13 cellular contexts compared by ENCODE assay signal in genomic region chr3:107969994-107970896, GRCh38.
A peak's percentile ranks its signal among the peaks of the same experiment; 100 is the strongest.
DNase-seq lines count a peak whose midpoint lies in the region; ATAC-seq, FAIRE-seq and TF ChIP-seq lines count a peak whose summit lies in the region.
"Had no signal": no experiment of that assay in that cellular context is flagged by ENCODE, and none has a peak within 500 bp of the region (broad histone marks: within the 10 kb centered on the region; RNA-seq: fewer than 3 reads in every experiment).

No MANE protein-coding gene starts in this region.

- no peak overlapping the region for H3K4me2 ChIP-seq in K562 (ENCODE audit: insufficient read depth, low read length)
- no peak overlapping the region for H3K4me2 ChIP-seq in mesendoderm (ENCODE audit: low read length)

- POLR2A ChIA-PET in K562 (lab: Yijun Ruan, JAX), result no interaction called here
- POLR2A ChIA-PET in CD8-positive, alpha-beta memory T cell (lab: Charles Lee), result no interaction called here

- H3K36me3 Mint-ChIP-seq in activated naive CD4-positive, alpha-beta T cell treated with anti-CD3 and anti-CD28 coated beads, Interleukin-2, amount 50 U/mL, for 24 hours, result no peaks in the 10 kb centered on the region
- peaks cover 0 to 3% (median 0%) of the 10 kb centered on the region in 3 donors for H3K36me3 Mint-ChIP-seq in CD8-positive, alpha-beta memory T cell
- H3K36me3 Mint-ChIP-seq: natural killer cell; stimulated activated memory B cell treated with anti-CD40 and anti-IgM and Interleukin-4, amounts not matched to agents 10 μg/mL and 1 μg/mL and 100 μg/mL, for 72 hours had no signal

- no peaks in the 10 kb centered on the region for H3K27me3 Mint-ChIP-seq in activated naive CD4-positive, alpha-beta T cell treated with anti-CD3 and anti-CD28 coated beads, Interleukin-2, amount 50 U/mL, for 24 hours
- H3K27me3 Mint-ChIP-seq in CD8-positive, alpha-beta memory T cell, result no peaks in the 10 kb centered on the region
- H3K27me3 Mint-ChIP-seq: stimulated activated memory B cell treated with anti-CD40 and anti-IgM and Interleukin-4, amounts not matched to agents 10 μg/mL and 1 μg/mL and 100 μg/mL, for 72 hours had no signal

- CTCF ChIA-PET in K562 (lab: Yijun Ruan, JAX; ENCODE audit: low intra/inter-chr PET ratio), result interaction anchor here (0.6 kb wide), 1 partner anchor 945 kb away, joined by 3 read pairs; no protein-coding TSS in a partner anchor
- CTCF ChIA-PET in CD8-positive, alpha-beta memory T cell (lab: Charles Lee), result interaction anchor here (0.9 to 1.9 kb wide), 3 partner anchors 9 to 43 kb away, joined by 3 to 5 read pairs (median 4); no protein-coding TSS in a partner anchor

- H3K27ac Mint-ChIP-seq in activated naive CD4-positive, alpha-beta T cell treated with anti-CD3 and anti-CD28 coated beads, Interleukin-2, amount 50 U/mL, for 24 hours, result peak overlapping the region; percentile 71
- peak overlapping the region in 2 of 8 donors; percentile 27 to 29 for H3K27ac Mint-ChIP-seq in CD8-positive, alpha-beta memory T cell
- H3K27ac Mint-ChIP-seq: natural killer cell; stimulated activated memory B cell treated with anti-CD40 and anti-IgM and Interleukin-4, amounts not matched to agents 10 μg/mL and 1 μg/mL and 100 μg/mL, for 72 hours; T-helper 1 cell treated with Interleukin-12 subunit alpha and Interleukin-12 subunit beta and Interleukin-4 antibody, amounts not matched to agents 30 μg/mL and 1 μg/mL, for 36 hours had no signal

- BruUV-seq in K562 (replicated peaks; lab: Mats Ljungman, UMichigan), result no TSS peak

- H3K9me3 Mint-ChIP-seq in activated naive CD4-positive, alpha-beta T cell treated with anti-CD3 and anti-CD28 coated beads, Interleukin-2, amount 50 U/mL, for 24 hours, result no peaks in the 10 kb centered on the region
- no peaks in the 10 kb centered on the region for H3K9me3 Mint-ChIP-seq in CD8-positive, alpha-beta memory T cell
- H3K9me3 Mint-ChIP-seq: natural killer cell; stimulated activated memory B cell treated with anti-CD40 and anti-IgM and Interleukin-4, amounts not matched to agents 10 μg/mL and 1 μg/mL and 100 μg/mL, for 72 hours; T-helper 1 cell treated with Interleukin-12 subunit alpha and Interleukin-12 subunit beta and Interleukin-4 antibody, amounts not matched to agents 30 μg/mL and 1 μg/mL, for 36 hours had no signal

- H2BK15ac ChIP-seq in mesendoderm (replicated peaks; ENCODE audit: low read depth), result no peak overlapping the region

- H3K9me1 ChIP-seq in K562 (ENCODE audit: control insufficient read depth, insufficient read depth, low read length), result no peaks in the 10 kb centered on the region

- TF ChIP-seq POLR2A in K562 (conservative IDR thresholded peaks at IDR 0.05), result no peak

- H3K4ac ChIP-seq in mesendoderm (ENCODE audit: low read depth, low read length), result no peak overlapping the region

- in situ Hi-C loops in K562 (cut with MboI), result no loop called here

- peaks cover 22% of the 10 kb centered on the region for H3K4me1 Mint-ChIP-seq in activated naive CD4-positive, alpha-beta T cell treated with anti-CD3 and anti-CD28 coated beads, Interleukin-2, amount 50 U/mL, for 24 hours
- peaks cover 8 to 17% (median 16%) of the 10 kb centered on the region in 3 donors for H3K4me1 Mint-ChIP-seq in CD8-positive, alpha-beta memory T cell
- H3K4me1 Mint-ChIP-seq: stimulated activated memory B cell treated with anti-CD40 and anti-IgM and Interleukin-4, amounts not matched to agents 10 μg/mL and 1 μg/mL and 100 μg/mL, for 72 hours had no signal

- 4% methylated on average over 8 of the region's 9 CpGs for WGBS in K562 (ENCODE audit: insufficient coverage, low coverage, missing lambda C conversion rate)
- no CpG with 5 or more reads among the region's 9 CpGs for WGBS in mesendoderm (ENCODE audit: extremely low coverage, insufficient coverage, low lambda C conversion rate)

- H3K36me3 ChIP-seq in K562 (ENCODE audit: control insufficient read depth, insufficient read depth, low read length) (no peaks in the 10 kb centered on the region), mesendoderm (ENCODE audit: control insufficient read depth, insufficient read depth, low read length) (no peaks in the 10 kb centered on the region)
- no peaks in the 10 kb centered on the region for H3K36me3 ChIP-seq in CD8-positive, alpha-beta memory T cell (ENCODE audit: insufficient read depth, low read length)
- H3K36me3 ChIP-seq: BLaER1 treated with 17β-estradiol and CSF1 and Interleukin-3, amounts not matched to agents 10 nM and 100 nM had no signal

- H2AFZ ChIP-seq in K562 (ENCODE audit: low read depth, low read length), result no peak overlapping the region

- H3K79me1 ChIP-seq in mesendoderm (ENCODE audit: low read length), result no peaks in the 10 kb centered on the region

- FAIRE-seq in K562 (lab: Jason Lieb, UNC), result no peak
- no peak for FAIRE-seq in urothelium cell line (lab: Jason Lieb, UNC)
- FAIRE-seq: colon had no signal

- H3K27me3 ChIP-seq in K562 (ENCODE audit: control insufficient read depth in 2 of 2, insufficient read depth in 2 of 2, low read length in 2 of 2) (no peaks in the 10 kb centered on the region; a peak in 2 of 5 replicates), mesendoderm (ENCODE audit: insufficient read depth, low read length, poor library complexity) (no peaks in the 10 kb centered on the region)
- no peaks in the 10 kb centered on the region for H3K27me3 ChIP-seq in CD8-positive, alpha-beta memory T cell (ENCODE audit: insufficient read depth, low read length, poor library complexity, severe bottlenecking)
- H3K27me3 ChIP-seq: BLaER1 treated with 17β-estradiol and CSF1 and Interleukin-3, amounts not matched to agents 10 nM and 100 nM had no signal

- H3K79me2 ChIP-seq in K562 (ENCODE audit: control insufficient read depth, insufficient read depth, low read length) (no peaks in the 10 kb centered on the region), mesendoderm (ENCODE audit: control insufficient read depth, insufficient read depth, low read length) (no peaks in the 10 kb centered on the region)

- H3K4me3 Mint-ChIP-seq in activated naive CD4-positive, alpha-beta T cell treated with anti-CD3 and anti-CD28 coated beads, Interleukin-2, amount 50 U/mL, for 24 hours, result no peak overlapping the region
- H3K4me3 Mint-ChIP-seq in CD8-positive, alpha-beta memory T cell, result no peak overlapping the region
- H3K4me3 Mint-ChIP-seq: natural killer cell; stimulated activated memory B cell treated with anti-CD40 and anti-IgM and Interleukin-4, amounts not matched to agents 10 μg/mL and 1 μg/mL and 100 μg/mL, for 72 hours; T-helper 1 cell treated with Interleukin-12 subunit alpha and Interleukin-12 subunit beta and Interleukin-4 antibody, amounts not matched to agents 30 μg/mL and 1 μg/mL, for 36 hours had no signal

- H3K18ac ChIP-seq in mesendoderm (ENCODE audit: low read length), result no peak overlapping the region

- no peak overlapping the region for H3K56ac ChIP-seq in mesendoderm (ENCODE audit: low read length)

- H4K5ac ChIP-seq in mesendoderm (ENCODE audit: low read length), result no peak overlapping the region

- no peak for ATAC-seq in K562
- ATAC-seq: natural killer cell; stimulated activated memory B cell treated with anti-CD40 and anti-IgM and Interleukin-4, amounts not matched to agents 10 μg/mL and 1 μg/mL and 100 μg/mL, for 72 hours had no signal

- H3K27ac ChIP-seq in K562 (ENCODE audit: extremely low read depth, low read depth, low read length), result no peak overlapping the region
- no peak overlapping the region for H3K27ac ChIP-seq in mesendoderm (ENCODE audit: low read depth, low read length)
- no peak overlapping the region for H3K27ac ChIP-seq in CD8-positive, alpha-beta memory T cell (ENCODE audit: low read depth, low read length)

- no peaks in the 10 kb centered on the region for H3K9me3 ChIP-seq in K562 (replicated peaks; ENCODE audit: control insufficient read depth, insufficient read depth, low read depth, low read length)
- no peaks in the 10 kb centered on the region for H3K9me3 ChIP-seq in CD8-positive, alpha-beta memory T cell (ENCODE audit: low read length)
- H3K9me3 ChIP-seq: BLaER1 treated with 17β-estradiol and CSF1 and Interleukin-3, amounts not matched to agents 10 nM and 100 nM had no signal

- no peaks in the 10 kb centered on the region for H4K20me1 ChIP-seq in K562 (replicated peaks; ENCODE audit: control insufficient read depth, insufficient read depth, low read length)
- H4K20me1 ChIP-seq: BLaER1 treated with 17β-estradiol and CSF1 and Interleukin-3, amounts not matched to agents 10 nM and 100 nM had no signal

- H2BK120ac ChIP-seq in mesendoderm (ENCODE audit: low read depth, low read length), result no peak overlapping the region

- H4K8ac ChIP-seq in mesendoderm (ENCODE audit: low read depth, low read length), result no peak overlapping the region

- no peaks in the 10 kb centered on the region for H3K4me1 ChIP-seq in K562 (replicated peaks in 1 of 2; ENCODE audit: control insufficient read depth in 2 of 2, insufficient read depth in 2 of 2, low read length in 2 of 2)
- no peaks in the 10 kb centered on the region for H3K4me1 ChIP-seq in mesendoderm (ENCODE audit: control insufficient read depth, low read depth, low read length)
- peaks cover 5% of the 10 kb centered on the region for H3K4me1 ChIP-seq in CD8-positive, alpha-beta memory T cell (ENCODE audit: insufficient read depth, low read length)

- no peak for DNase-seq in activated naive CD4-positive, alpha-beta T cell (lab: John Stamatoyannopoulos, UW)
- no peak for DNase-seq in K562 (ENCODE audit: extremely low read depth in 1 of 4, low spot score in 3 of 4)
- DNase-seq in left kidney (ENCODE audit: low read depth, low spot score), result peak; percentile 31
- DNase-seq in urothelium cell line (ENCODE audit: low spot score), result peak; percentile 66
- no peak for DNase-seq in mesendoderm
- no peak for DNase-seq in CD8-positive, alpha-beta memory T cell
- DNase-seq in stimulated activated CD4-positive, alpha-beta T cell treated with anti-CD3 and anti-CD28 coated beads, Interleukin-2, amount 100 ng/mL, for 24 hours, result no peak
- DNase-seq: natural killer cell had no signal

- H2BK5ac ChIP-seq in mesendoderm (ENCODE audit: low read length), result no peak overlapping the region

- no peak for TF ChIP-seq CTCF in K562 (IDR thresholded peaks at IDR 0.05 in 2 of 3, conservative IDR thresholded peaks at IDR 0.05 in 1 of 3; ENCODE audit: insufficient read depth in 2 of 3, low read depth in 1 of 3, low read length in 3 of 3)

- TF ChIP-seq EP300 in K562 (IDR thresholded peaks at IDR 0.05; ENCODE audit: low read length), result no peak

- H3K23ac ChIP-seq in mesendoderm (ENCODE audit: low read length), result no peak overlapping the region

- no peak for TF ChIP-seq RAD21 in K562 (CRISPR knock-in tag; conservative IDR thresholded peaks at IDR 0.05 in 1 of 2, IDR thresholded peaks at IDR 0.05 in 1 of 2)

- no peak overlapping the region for H2AK5ac ChIP-seq in mesendoderm (ENCODE audit: low read length)

- intact Hi-C loops in K562 (cut with micrococcal nuclease), result no loop called here

- H3K9ac ChIP-seq in K562 (ENCODE audit: insufficient read depth in 1 of 2, low read depth in 2 of 2, low read length in 2 of 2) (no peak overlapping the region), mesendoderm (ENCODE audit: low read length) (no peak overlapping the region)
- H3K9ac ChIP-seq: BLaER1 treated with 17β-estradiol and CSF1 and Interleukin-3, amounts not matched to agents 10 nM and 100 nM had no signal

- H3K4me3 ChIP-seq in K562 (no peak overlapping the region), mesendoderm (ENCODE audit: low read length) (no peak overlapping the region)
- no peak overlapping the region for H3K4me3 ChIP-seq in CD8-positive, alpha-beta memory T cell (ENCODE audit: low read length)
- H3K4me3 ChIP-seq: BLaER1 treated with 17β-estradiol and CSF1 and Interleukin-3, amounts not matched to agents 10 nM and 100 nM had no signal

Comparison
In these comparisons a context has a peak if more than half of its experiments do, and no peak if none do; other contexts are left out.
1. DNase-seq: peak in left kidney (single experiment) and urothelium cell line (single experiment); none in activated naive CD4-positive, alpha-beta T cell (0 of 4), K562 (0 of 4), mesendoderm (single experiment), CD8-positive, alpha-beta memory T cell (0 of 5) and stimulated activated CD4-positive, alpha-beta T cell treated with anti-CD3 and anti-CD28 coated beads, Interleukin-2, amount 100 ng/mL, for 24 hours (0 of 2).